In genomic region chr3:156760333-156760732, GRCh38 we compare ENCODE assay signal across 10 cellular contexts.
DNase-seq lines count a peak whose midpoint lies in the region; ATAC-seq, FAIRE-seq and TF ChIP-seq lines count a peak whose summit lies in the region.
"Had no signal": no experiment of that assay in that cellular context is flagged by ENCODE, and none has a peak within 500 bp of the region (broad histone marks: within the 10 kb centered on the region; RNA-seq: fewer than 3 reads in every experiment).

No MANE protein-coding gene starts in this region.

- no peak for TF ChIP-seq POLR2A in HepG2 (IDR thresholded peaks at IDR 0.05; ENCODE audit: insufficient read depth in 1 of 2, low read depth in 2 of 2, low read length in 2 of 2)

- peak overlapping the region; percentile 43 for H3K27ac Mint-ChIP-seq in neural progenitor cell
- H3K27ac Mint-ChIP-seq in activated CD4-positive, alpha-beta T cell treated with anti-CD3 and anti-CD28 coated beads, Interleukin-2, amount 10 ng/mL, durations not matched to agents 24 days and 14 days, result no peak overlapping the region

- TF ChIP-seq EP300 in HepG2 (IDR thresholded peaks at IDR 0.05; ENCODE audit: low read depth in 2 of 2, low read length in 2 of 2), result no peak
- TF ChIP-seq EP300 in HepG2 (CRISPR knock-in tag; IDR thresholded peaks at IDR 0.05; ENCODE audit: borderline replicate concordance), result no peak

- no peak overlapping the region for H3K4me3 Mint-ChIP-seq in neural progenitor cell
- no peak overlapping the region for H3K4me3 Mint-ChIP-seq in activated CD4-positive, alpha-beta T cell treated with anti-CD3 and anti-CD28 coated beads, Interleukin-2, amount 10 ng/mL, durations not matched to agents 24 days and 14 days

- H3K27me3 Mint-ChIP-seq in neural progenitor cell (ENCODE audit: insufficient read depth, low read depth), result no peaks in the 10 kb centered on the region
- peaks cover 1% of the 10 kb centered on the region for H3K27me3 Mint-ChIP-seq in activated CD4-positive, alpha-beta T cell treated with anti-CD3 and anti-CD28 coated beads, Interleukin-2, amount 10 ng/mL, durations not matched to agents 24 days and 14 days

- intact Hi-C loops in HepG2 (cut with micrococcal nuclease; ENCODE audit: unreplicated experiment), result no loop called here
- intact Hi-C loops in activated CD4-positive, alpha-beta T cell treated with anti-CD3 and anti-CD28 coated beads, Interleukin-2, amount 10 ng/mL, durations not matched to agents 24 days and 14 days (cut with micrococcal nuclease), result no loop called here

- FAIRE-seq in HepG2 (lab: Jason Lieb, UNC), result no peak
- FAIRE-seq: G401.6, islet of Langerhans had no signal

- H3F3A ChIP-seq in neural progenitor cell (ENCODE audit: low read depth), result peaks cover 23% of the 10 kb centered on the region

- H3K79me2 ChIP-seq in neural progenitor cell (ENCODE audit: low read depth) (no peaks in the 10 kb centered on the region), HepG2 (ENCODE audit: insufficient read depth, low read length) (no peaks in the 10 kb centered on the region)

- H2AFZ ChIP-seq in neural progenitor cell (replicated peaks), result no peak overlapping the region
- H2AFZ ChIP-seq in HepG2 (ENCODE audit: low read length), result no peak overlapping the region

- peak; percentile 96 for ATAC-seq in GM19035 (IDR thresholded peaks at IDR 0.05; ENCODE audit: unreplicated experiment)
- ATAC-seq in HG02588 (IDR thresholded peaks at IDR 0.05; ENCODE audit: unreplicated experiment), result peak; percentile 96
- peak; percentile 88 for ATAC-seq in HG03565 (IDR thresholded peaks at IDR 0.05; ENCODE audit: unreplicated experiment)
- no peak for ATAC-seq in HepG2
- ATAC-seq in SK-N-SH treated with all-trans-retinoic acid at 6 μM for 48 hours, result no peak

- peaks cover 14% of the 10 kb centered on the region for H3K9me3 Mint-ChIP-seq in neural progenitor cell
- H3K9me3 Mint-ChIP-seq in activated CD4-positive, alpha-beta T cell treated with anti-CD3 and anti-CD28 coated beads, Interleukin-2, amount 10 ng/mL, durations not matched to agents 24 days and 14 days, result peaks cover 4% of the 10 kb centered on the region

- TF ChIP-seq CTCF in neural progenitor cell (IDR thresholded peaks at IDR 0.05), result no peak
- no peak for TF ChIP-seq CTCF in HepG2 (CRISPR knock-in tag; IDR thresholded peaks at IDR 0.05)

- H3K36me3 Mint-ChIP-seq in neural progenitor cell, result no peaks in the 10 kb centered on the region
- peaks cover 3% of the 10 kb centered on the region for H3K36me3 Mint-ChIP-seq in activated CD4-positive, alpha-beta T cell treated with anti-CD3 and anti-CD28 coated beads, Interleukin-2, amount 10 ng/mL, durations not matched to agents 24 days and 14 days (ENCODE audit: low read depth)

- no peak for TF ChIP-seq RAD21 in HepG2 (CRISPR knock-in tag; IDR thresholded peaks at IDR 0.05)

- POLR2A ChIA-PET in HepG2 (lab: Yijun Ruan, JAX), result no interaction called here

- no peak for DNase-seq in neural progenitor cell (ENCODE audit: low spot score)
- DNase-seq in HepG2 (ENCODE audit: low spot score), result no peak
- DNase-seq in activated CD4-positive, alpha-beta T cell treated with anti-CD3 and anti-CD28 coated beads, Interleukin-2, amount 10 ng/mL, durations not matched to agents 24 days and 14 days, result no peak
- DNase-seq: sigmoid colon had no signal

- H3K9ac ChIP-seq in neural progenitor cell, result no peak overlapping the region
- no peak overlapping the region for H3K9ac ChIP-seq in HepG2 (ENCODE audit: insufficient read depth, low read depth, low read length)

- H3K4me1 Mint-ChIP-seq in neural progenitor cell, result peaks cover 35% of the 10 kb centered on the region
- peaks cover 6% of the 10 kb centered on the region for H3K4me1 Mint-ChIP-seq in activated CD4-positive, alpha-beta T cell treated with anti-CD3 and anti-CD28 coated beads, Interleukin-2, amount 10 ng/mL, durations not matched to agents 24 days and 14 days

- H3K36me3 ChIP-seq in neural progenitor cell, result no peaks in the 10 kb centered on the region
- H3K36me3 ChIP-seq in HepG2 (replicated peaks in 1 of 2; ENCODE audit: control insufficient read depth in 1 of 2, insufficient read depth in 2 of 2, low read length in 2 of 2), result no peaks in the 10 kb centered on the region
- H3K36me3 ChIP-seq: sigmoid colon had no signal

- H3K27me3 ChIP-seq in neural progenitor cell, result no peaks in the 10 kb centered on the region
- H3K27me3 ChIP-seq in HepG2 (ENCODE audit: control insufficient read depth in 1 of 2, insufficient read depth in 2 of 2, low read length in 2 of 2), result no peaks in the 10 kb centered on the region
- H3K27me3 ChIP-seq: sigmoid colon had no signal

- CTCF ChIA-PET in HepG2 (lab: Yijun Ruan, JAX; ENCODE audit: low intra/inter-chr PET ratio, low total read pairs), result no interaction called here

- H4K20me1 ChIP-seq in neural progenitor cell (ENCODE audit: low read depth), result no peaks in the 10 kb centered on the region
- no peaks in the 10 kb centered on the region for H4K20me1 ChIP-seq in HepG2 (ENCODE audit: insufficient read depth, low read length)

- H3K27ac ChIP-seq in neural progenitor cell (no peak overlapping the region), HepG2 (ENCODE audit: extremely low read length, insufficient read depth, low read length) (no peak overlapping the region)
- H3K27ac ChIP-seq: sigmoid colon had no signal

- in situ Hi-C loops in HepG2 (cut with HindIII; ENCODE audit: extremely low pct_ligation_motif_present, low pct_unique_long_range_greater_than_20kb), result no loop called here

- no TSS peak for BruUV-seq in HepG2 (replicated peaks; lab: Mats Ljungman, UMichigan)

- peak overlapping the region; percentile 50 for H3K4me2 ChIP-seq in neural progenitor cell
- no peak overlapping the region for H3K4me2 ChIP-seq in HepG2 (ENCODE audit: low read depth, low read length)

- H3K4me1 ChIP-seq in neural progenitor cell (peaks cover 13% of the 10 kb centered on the region), HepG2 (ENCODE audit: insufficient read depth, low read length) (no peaks in the 10 kb centered on the region)

- H3K4me3 ChIP-seq in neural progenitor cell, result no peak overlapping the region
- H3K4me3 ChIP-seq in HepG2 (replicated peaks in 1 of 3; ENCODE audit: insufficient read depth in 1 of 3, low read depth in 2 of 3, low read length in 3 of 3), result no peak overlapping the region
- H3K4me3 ChIP-seq: sigmoid colon had no signal

- no peaks in the 10 kb centered on the region for H3K9me3 ChIP-seq in neural progenitor cell (ENCODE audit: low read depth)
- no peaks in the 10 kb centered on the region; the same call in 1 of the 2 replicates for H3K9me3 ChIP-seq in HepG2 (ENCODE audit: low read length)

TF ChIP-seq in HepG2, 621 proteins besides CTCF, POLR2A, EP300 and RAD21:
- TF ChIP-seq ZNF260 (CRISPR knock-in tag; IDR thresholded peaks at IDR 0.05; ENCODE audit: borderline replicate concordance, low read depth) (no peak), ZBTB21 (CRISPR knock-in tag; IDR thresholded peaks at IDR 0.05) (no peak), ZFP36L1 (CRISPR knock-in tag; IDR thresholded peaks at IDR 0.05) (no peak), ZNF3 (CRISPR knock-in tag; IDR thresholded peaks at IDR 0.05) (no peak), NCOR1 (IDR thresholded peaks at IDR 0.05; ENCODE audit: borderline replicate concordance, low read length) (no peak), HNF4A (CRISPR knock-in tag; IDR thresholded peaks at IDR 0.05) (no peak), ZIK1 (CRISPR knock-in tag; IDR thresholded peaks at IDR 0.05; ENCODE audit: borderline replicate concordance, low read depth) (no peak)
TF ChIP-seq in HepG2: peak in this region for 0.

TF ChIP-seq in SK-N-SH treated with all-trans-retinoic acid at 6 μM for 48 hours, 23 proteins besides CTCF, POLR2A, EP300 and RAD21 (continues in another document):
- TF ChIP-seq ZFP3 (CRISPR knock-in tag; IDR thresholded peaks at IDR 0.05) (no peak), ZNF70 (CRISPR knock-in tag; IDR thresholded peaks at IDR 0.05) (no peak), ZNF565 (CRISPR knock-in tag; conservative IDR thresholded peaks at IDR 0.05; ENCODE audit: low read depth) (no peak), ZFP30 (CRISPR knock-in tag; IDR thresholded peaks at IDR 0.05) (no peak), CSDC2 (CRISPR knock-in tag; IDR thresholded peaks at IDR 0.05) (no peak), RARB (CRISPR knock-in tag; IDR thresholded peaks at IDR 0.05) (no peak)
- TF ChIP-seq, protein P1, sequence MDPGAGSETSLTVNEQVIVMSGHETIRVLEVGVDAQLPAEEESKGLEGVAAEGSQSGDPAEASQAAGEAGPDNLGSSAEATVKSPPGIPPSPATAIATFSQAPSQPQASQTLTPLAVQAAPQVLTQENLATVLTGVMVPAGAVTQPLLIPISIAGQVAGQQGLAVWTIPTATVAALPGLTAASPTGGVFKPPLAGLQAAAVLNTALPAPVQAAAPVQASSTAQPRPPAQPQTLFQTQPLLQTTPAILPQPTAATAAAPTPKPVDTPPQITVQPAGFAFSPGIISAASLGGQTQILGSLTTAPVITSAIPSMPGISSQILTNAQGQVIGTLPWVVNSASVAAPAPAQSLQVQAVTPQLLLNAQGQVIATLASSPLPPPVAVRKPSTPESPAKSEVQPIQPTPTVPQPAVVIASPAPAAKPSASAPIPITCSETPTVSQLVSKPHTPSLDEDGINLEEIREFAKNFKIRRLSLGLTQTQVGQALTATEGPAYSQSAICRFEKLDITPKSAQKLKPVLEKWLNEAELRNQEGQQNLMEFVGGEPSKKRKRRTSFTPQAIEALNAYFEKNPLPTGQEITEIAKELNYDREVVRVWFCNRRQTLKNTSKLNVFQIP (CRISPR knock-in tag; IDR thresholded peaks at IDR 0.05; ENCODE audit: borderline replicate concordance, low read depth), result no peak
- TF ChIP-seq, protein P2, sequence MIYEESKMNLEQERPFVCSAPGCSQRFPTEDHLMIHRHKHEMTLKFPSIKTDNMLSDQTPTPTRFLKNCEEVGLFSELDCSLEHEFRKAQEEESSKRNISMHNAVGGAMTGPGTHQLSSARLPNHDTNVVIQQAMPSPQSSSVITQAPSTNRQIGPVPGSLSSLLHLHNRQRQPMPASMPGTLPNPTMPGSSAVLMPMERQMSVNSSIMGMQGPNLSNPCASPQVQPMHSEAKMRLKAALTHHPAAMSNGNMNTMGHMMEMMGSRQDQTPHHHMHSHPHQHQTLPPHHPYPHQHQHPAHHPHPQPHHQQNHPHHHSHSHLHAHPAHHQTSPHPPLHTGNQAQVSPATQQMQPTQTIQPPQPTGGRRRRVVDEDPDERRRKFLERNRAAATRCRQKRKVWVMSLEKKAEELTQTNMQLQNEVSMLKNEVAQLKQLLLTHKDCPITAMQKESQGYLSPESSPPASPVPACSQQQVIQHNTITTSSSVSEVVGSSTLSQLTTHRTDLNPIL (CRISPR knock-in tag; IDR thresholded peaks at IDR 0.05; ENCODE audit: low read depth), result no peak

Comparison
In these comparisons a context has a peak if more than half of its experiments do, and no peak if none do; other contexts are left out.
1. ATAC-seq: peak in GM19035 (single experiment), HG02588 (single experiment) and HG03565 (single experiment); none in HepG2 (single experiment) and SK-N-SH treated with all-trans-retinoic acid at 6 μM for 48 hours (single experiment).